29 cellular contexts compared by ENCODE assay signal in the genomic region with DNA sequence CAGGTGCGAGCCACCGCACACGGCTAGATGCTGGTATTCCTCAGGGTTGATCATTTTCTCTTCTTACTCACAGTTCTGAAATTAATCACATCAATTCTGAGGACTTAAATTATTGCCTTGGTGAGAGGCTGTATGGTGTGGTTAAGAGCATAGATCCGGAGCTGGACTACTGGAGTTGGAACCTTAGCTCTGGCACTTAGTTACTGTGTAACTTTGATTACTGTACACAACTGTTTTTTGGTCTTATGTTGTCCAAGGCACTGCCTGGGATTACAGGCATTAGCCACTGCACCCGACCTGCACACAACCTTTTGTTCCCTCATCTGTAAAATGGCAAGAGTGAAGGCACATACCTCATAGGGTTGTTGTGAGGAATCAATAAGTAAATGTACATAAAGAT.
"Had no signal": no experiment of that assay in that cellular context is flagged by ENCODE, and none has a peak within 500 bp of the region (broad histone marks: within the 10 kb centered on the region; RNA-seq: fewer than 3 reads in every experiment).

No MANE protein-coding gene starts in this region.

- H2AFZ ChIP-seq: hepatocyte had no signal

- H3K79me2 ChIP-seq: hepatocyte had no signal

- H3K27ac ChIP-seq: hepatocyte, lower lobe of right lung, skin epidermis, testis, thyroid gland, transverse colon, upper lobe of left lung, vagina had no signal

- H3K9me3 ChIP-seq: heart right ventricle, lower lobe of right lung, mucosa of descending colon, pancreas, prostate gland, right atrium auricular region, stomach, testis, thyroid gland, transverse colon, upper lobe of left lung, vagina had no signal

- ATAC-seq: heart right ventricle; lower lobe of right lung; mucosa of descending colon; naive thymus-derived CD4-positive, alpha-beta T cell; natural killer cell treated with Interleukin-12 subunit alpha and Interleukin-12 subunit beta and Interleukin-15 and Interleukin-18, amount 100 ng/mL, for 72 hours; pancreas; sciatic nerve; stimulated activated naive B cell treated with anti-CD40 and anti-IgM and Interleukin-4, amounts not matched to agents 10 μg/mL and 1 μg/mL and 100 μg/mL, for 72 hours; stimulated activated naive CD8-positive, alpha-beta T cell treated with anti-CD3 and anti-CD28 coated beads, Interleukin-15, Interleukin-2, amounts not matched to agents 100 U/mL and 50 U/mL, for 24 hours had no signal

- H3K4me3 Mint-ChIP-seq: mesothelial cell of epicardium; naive thymus-derived CD4-positive, alpha-beta T cell; natural killer cell treated with Interleukin-12 subunit alpha and Interleukin-12 subunit beta and Interleukin-15 and Interleukin-18, amount 100 ng/mL, for 72 hours; stimulated activated naive B cell treated with anti-CD40 and anti-IgM and Interleukin-4, amounts not matched to agents 10 μg/mL and 1 μg/mL and 100 μg/mL, for 72 hours had no signal

- H3K27ac Mint-ChIP-seq: mesothelial cell of epicardium; naive thymus-derived CD4-positive, alpha-beta T cell; natural killer cell treated with Interleukin-12 subunit alpha and Interleukin-12 subunit beta and Interleukin-15 and Interleukin-18, amount 100 ng/mL, for 72 hours; stimulated activated naive B cell treated with anti-CD40 and anti-IgM and Interleukin-4, amounts not matched to agents 10 μg/mL and 1 μg/mL and 100 μg/mL, for 72 hours had no signal

- H3K27me3 Mint-ChIP-seq: stimulated activated naive B cell treated with anti-CD40 and anti-IgM and Interleukin-4, amounts not matched to agents 10 μg/mL and 1 μg/mL and 100 μg/mL, for 72 hours had no signal

- DNase-seq: heart right ventricle; islet precursor cell; lower lobe of right lung; mammary epithelial cell; mesendoderm; mucosa of descending colon; naive thymus-derived CD4-positive, alpha-beta T cell; nucleus accumbens; pancreas; posterior cingulate gyrus; stimulated activated CD4-positive, alpha-beta T cell treated with anti-CD3 and anti-CD28 coated beads, Interleukin-12 subunit alpha, Interleukin-12 subunit beta, amount 100 ng/mL, for 4 hours; stimulated activated CD4-positive, alpha-beta T cell treated with anti-CD3 and anti-CD28 coated beads, Interleukin-15, amount 100 ng/mL, for 24 hours; stimulated activated CD4-positive, alpha-beta T cell treated with anti-CD3 and anti-CD28 coated beads, Interleukin-2, amount 100 ng/mL, for 24 hours; stimulated activated CD4-positive, alpha-beta T cell treated with anti-CD3 and anti-CD28 coated beads, Interleukin-4, amount 100 ng/mL, for 1 hour; stimulated activated naive B cell treated with anti-CD40 and anti-IgM and Interleukin-4, amounts not matched to agents 10 μg/mL and 1 μg/mL and 100 μg/mL, for 72 hours; stimulated activated naive CD8-positive, alpha-beta T cell treated with anti-CD3 and anti-CD28 coated beads, Interleukin-15, Interleukin-2, amounts not matched to agents 100 U/mL and 50 U/mL, for 24 hours; stomach; testis; thyroid gland; transverse colon; upper lobe of left lung had no signal

- FAIRE-seq: pancreas had no signal

- H3K36me3 ChIP-seq: heart right ventricle, lower lobe of right lung, pancreas, prostate gland, right atrium auricular region, stomach, thyroid gland, transverse colon, upper lobe of left lung, vagina had no signal

- H3K4me1 Mint-ChIP-seq: naive thymus-derived CD4-positive, alpha-beta T cell had no signal

- H3K4me2 ChIP-seq: hepatocyte had no signal

- H3K9me3 Mint-ChIP-seq: mesothelial cell of epicardium; naive thymus-derived CD4-positive, alpha-beta T cell; natural killer cell treated with Interleukin-12 subunit alpha and Interleukin-12 subunit beta and Interleukin-15 and Interleukin-18, amount 100 ng/mL, for 72 hours; stimulated activated naive B cell treated with anti-CD40 and anti-IgM and Interleukin-4, amounts not matched to agents 10 μg/mL and 1 μg/mL and 100 μg/mL, for 72 hours had no signal

- H3K36me3 Mint-ChIP-seq: mesothelial cell of epicardium; natural killer cell treated with Interleukin-12 subunit alpha and Interleukin-12 subunit beta and Interleukin-15 and Interleukin-18, amount 100 ng/mL, for 72 hours; stimulated activated naive B cell treated with anti-CD40 and anti-IgM and Interleukin-4, amounts not matched to agents 10 μg/mL and 1 μg/mL and 100 μg/mL, for 72 hours had no signal

- H3K27me3 ChIP-seq: heart right ventricle, hepatocyte, pancreas, right atrium auricular region, stomach, testis, thyroid gland, transverse colon, upper lobe of left lung, vagina had no signal

- H3K4me3 ChIP-seq: heart right ventricle, hepatocyte, lower lobe of right lung, mucosa of descending colon, pancreas, prostate gland, right atrium auricular region, skin epidermis, stomach, testis, thyroid gland, transverse colon, upper lobe of left lung, vagina had no signal
